ENCODE assay signal across 11 cellular contexts in genomic region chr2:60925994-60926750, GRCh38. TPM values are rescaled to one million over a fixed set of nuclear protein-coding genes. Genes with fewer than 3 reads are reported as not detected.
DNase-seq lines count a peak whose midpoint lies in the region; ATAC-seq and TF ChIP-seq lines count a peak whose summit lies in the region.
"Had no signal": no experiment of that assay in that cellular context is flagged by ENCODE, and none has a peak within 500 bp of the region (broad histone marks: within the 10 kb centered on the region; RNA-seq: fewer than 3 reads in every experiment).

No MANE protein-coding gene starts in this region.

- POLR2A ChIA-PET in AG04450 (lab: Yijun Ruan, JAX) = no interaction called here

- no peaks in the 10 kb centered on the region for H3K9me3 Mint-ChIP-seq in immature natural killer cell

- H3K27me3 ChIP-seq in AG04450 (ENCODE audit: control insufficient read depth, insufficient read depth, low read length) (no peaks in the 10 kb centered on the region), MG63 (no peaks in the 10 kb centered on the region)

- H3K4me1 Mint-ChIP-seq in immature natural killer cell = peaks cover 29 to 37% of the 10 kb centered on the region in 2 donors

- peaks cover 33 to 49% (median 36%) of the 10 kb centered on the region in 3 donors for H3K36me3 Mint-ChIP-seq in immature natural killer cell

- peaks cover 8% of the 10 kb centered on the region for H3K36me3 ChIP-seq in MG63

- peak overlapping the region; percentile 73 to 88 (median 82) for H3K27ac Mint-ChIP-seq in immature natural killer cell

- CTCF ChIA-PET in AG04450 (lab: Charles Lee) = interaction anchor here (0.7 kb wide), 1 partner anchor 73 kb away, joined by 3 read pairs; no protein-coding TSS in a partner anchor

- H3K27ac ChIP-seq in AG04450 (ENCODE audit: low read depth, low read length) = peak overlapping the region; percentile 59
- H3K27ac ChIP-seq: KMS-11 had no signal

- peak overlapping the region in 1 of 5 donors; percentile 68 for H3K4me3 Mint-ChIP-seq in immature natural killer cell

- TF ChIP-seq CTCF in AG04450 (IDR thresholded peaks at IDR 0.05; ENCODE audit: low read depth, low read length) = no peak

- no peaks in the 10 kb centered on the region for H3K27me3 Mint-ChIP-seq in immature natural killer cell (ENCODE audit: low read depth in 3 of 3)

- DNase-seq in AG04450 (ENCODE audit: low read depth, low spot score) = peak; percentile 26
- peak; percentile 34 for DNase-seq in ELR (ENCODE audit: low read depth)
- DNase-seq in SHP77 (lab: John Stamatoyannopoulos, UW) = peak; percentile 40 to 66
- DNase-seq in immature natural killer cell = no peak
- DNase-seq in COLO829 (ENCODE audit: low spot score) = no peak
- DNase-seq in MG63 = no peak
- DNase-seq: caudate nucleus, hippocampal formation had no signal

- H3K4me3 ChIP-seq in AG04450 (ENCODE audit: low read depth, low read length) (no peak overlapping the region), MG63 (no peak overlapping the region)

- ATAC-seq in GM21381 (IDR thresholded peaks at IDR 0.05; ENCODE audit: unreplicated experiment) (no peak), HG02852 (IDR thresholded peaks at IDR 0.05; ENCODE audit: unreplicated experiment) (no peak)

- H3K9me3 ChIP-seq in AG04450 (ENCODE audit: control insufficient read depth, insufficient read depth, low read length) (no peaks in the 10 kb centered on the region), MG63 (no peaks in the 10 kb centered on the region)

RNA-seq across cellular contexts. Expression of gene REL, which starts 44.8 kb away (rescaled TPM):
- 3.2 and 3.3 TPM in 2 replicates for polyA plus RNA-seq in AG04450 (2011; rRNA removed)
- polyA minus RNA-seq in AG04450 (2011; rRNA and poly(A)+ RNA removed) = 5.4 and 9.0 TPM in 2 replicates
- 10 to 100 TPM in 2 of 3 donors, 1 to 10 TPM in 1; 6.4 to 47.7 (median 21.7) TPM for polyA plus RNA-seq in immature natural killer cell
- 0.74 and 3.1 TPM in 2 replicates for total RNA-seq in MG63 (2014; rRNA removed; shearing (Covaris generic); ENCODE audit: low replicate concordance)

Comparison
In these comparisons a context has a peak if more than half of its experiments do, and no peak if none do; other contexts are left out.
1. DNase-seq: peak in AG04450 (single experiment), ELR (single experiment) and SHP77 (2 of 2); none in immature natural killer cell (0 of 3), COLO829 (single experiment) and MG63 (single experiment).